Comparison of ENCODE assay signal across 8 cellular contexts in genomic region chr15:40594429-40594836, GRCh38. TPM values are rescaled to one million over a fixed set of nuclear protein-coding genes. Genes with fewer than 3 reads are reported as not detected.
DNase-seq lines count a peak whose midpoint lies in the region; ATAC-seq and TF ChIP-seq lines count a peak whose summit lies in the region.

No MANE protein-coding gene starts in this region.

- DNase-seq in BJ (ENCODE audit: low read depth) (peak; percentile 6), GM13977 (ENCODE audit: low spot score) (peak; percentile 63), NCI-H1105 treated with DMSO at 0.1 percent for 48 hours (lab: John Stamatoyannopoulos, UW) (peak; percentile 59), glutamatergic neuron (peak; percentile 74), progenitor cell of endocrine pancreas (ENCODE audit: low spot score, unreplicated experiment) (peak; percentile 43), pons (ENCODE audit: low spot score) (no peak)

- CTCF ChIA-PET in BJ (lab: Yijun Ruan, JAX) = no interaction called here

- ATAC-seq in HG02763 (IDR thresholded peaks at IDR 0.05; ENCODE audit: unreplicated experiment) = peak; percentile 30
- ATAC-seq in activated CD4-positive, CD25-positive, alpha-beta regulatory T cell treated with anti-CD3 and anti-CD28 coated beads, Interleukin-2, amount 50 U/mL, for 24 hours = peak; percentile 39 to 51

- H3K27ac Mint-ChIP-seq in glutamatergic neuron (ENCODE audit: unreplicated experiment) (peak overlapping the region; percentile 100), progenitor cell of endocrine pancreas (peak overlapping the region; percentile 99)

- H3K27me3 ChIP-seq in BJ (ENCODE audit: control insufficient read depth, insufficient read depth, low read length) = no peaks in the 10 kb centered on the region

- H3K4me1 Mint-ChIP-seq in glutamatergic neuron (ENCODE audit: low read depth, unreplicated experiment) = peaks cover 7% of the 10 kb centered on the region
- H3K4me1 Mint-ChIP-seq in progenitor cell of endocrine pancreas (ENCODE audit: low read depth) = peaks cover 18% of the 10 kb centered on the region

- H3K4me3 ChIP-seq in BJ (ENCODE audit: low read depth, low read length) = peak overlapping the region; percentile 91

- H3K27me3 Mint-ChIP-seq in glutamatergic neuron (ENCODE audit: unreplicated experiment) = peaks cover 18% of the 10 kb centered on the region
- H3K27me3 Mint-ChIP-seq in progenitor cell of endocrine pancreas = no peaks in the 10 kb centered on the region

- H3K36me3 Mint-ChIP-seq in glutamatergic neuron (ENCODE audit: unreplicated experiment) (no peaks in the 10 kb centered on the region), progenitor cell of endocrine pancreas (ENCODE audit: insufficient read depth) (peaks cover 4% of the 10 kb centered on the region)

- no peaks in the 10 kb centered on the region for H3K36me3 ChIP-seq in BJ (ENCODE audit: control insufficient read depth, insufficient read depth, low read length)

- peaks cover 20% of the 10 kb centered on the region for H3K9me3 Mint-ChIP-seq in glutamatergic neuron (ENCODE audit: unreplicated experiment)
- H3K9me3 Mint-ChIP-seq in progenitor cell of endocrine pancreas (ENCODE audit: low read depth) = no peaks in the 10 kb centered on the region

- H3K4me3 Mint-ChIP-seq in glutamatergic neuron (ENCODE audit: unreplicated experiment) (peak overlapping the region; percentile 98), progenitor cell of endocrine pancreas (ENCODE audit: low read depth) (peak overlapping the region; percentile 98)

- POLR2A ChIA-PET in BJ (lab: Charles Lee) = no interaction called here

- TF ChIP-seq CTCF in BJ (IDR thresholded peaks at IDR 0.05; ENCODE audit: insufficient read depth, low read depth, low read length) (peak; percentile 32; the same call in 1 of the 2 replicates), GM13977 (IDR thresholded peaks at IDR 0.05; ENCODE audit: extremely low read depth, insufficient read depth, missing control alignments) (no peak), glutamatergic neuron (IDR thresholded peaks at IDR 0.05; ENCODE audit: partially characterized antibody, unreplicated experiment) (no peak), progenitor cell of endocrine pancreas (IDR thresholded peaks at IDR 0.05; ENCODE audit: unreplicated experiment) (no peak)

- in situ Hi-C loops in GM13977 (cut with MboI; ENCODE audit: low pct_unique_long_range_greater_than_20kb, low sequenced_read_pairs, unreplicated experiment) = no loop called here

RNA-seq across cellular contexts. Expression of gene KNL1, which starts 0.4 kb away (rescaled TPM):
- 3.9 and 8.5 TPM in 2 replicates for polyA plus RNA-seq in BJ (2011; rRNA removed)
- 5.3 and 6.9 TPM in 2 replicates for polyA minus RNA-seq in BJ (2011; rRNA and poly(A)+ RNA removed)
- total RNA-seq in glutamatergic neuron (ENCODE audit: unreplicated experiment) (4.0 TPM), progenitor cell of endocrine pancreas (11.7 and 12.1 TPM in 2 replicates)

RNA-seq across cellular contexts. Expression of gene RPUSD2, which starts 25.3 kb away (rescaled TPM):
- 7.5 and 9.3 TPM in 2 replicates for polyA plus RNA-seq in BJ (2011; rRNA removed)
- polyA minus RNA-seq in BJ (2011; rRNA and poly(A)+ RNA removed) = 8.6 and 12.1 TPM in 2 replicates
- total RNA-seq in glutamatergic neuron (ENCODE audit: unreplicated experiment) = 10.6 TPM
- 11.5 and 13.2 TPM in 2 replicates for total RNA-seq in progenitor cell of endocrine pancreas

RNA-seq across cellular contexts. Expression of gene CCDC32, which starts 29.6 kb away (rescaled TPM):
- polyA plus RNA-seq in BJ (2011; rRNA removed) = 14.1 and 14.8 TPM in 2 replicates
- polyA minus RNA-seq in BJ (2011; rRNA and poly(A)+ RNA removed) = 2.6 and 3.5 TPM in 2 replicates
- 21.4 TPM for total RNA-seq in glutamatergic neuron (ENCODE audit: unreplicated experiment)
- 21.7 and 22.2 TPM in 2 replicates for total RNA-seq in progenitor cell of endocrine pancreas
